In genomic region chr11:86592047-86592564, GRCh38 we compare ENCODE assay signal across 8 cellular contexts.
DNase-seq lines count a peak whose midpoint lies in the region; ATAC-seq, FAIRE-seq and TF ChIP-seq lines count a peak whose summit lies in the region.
"Had no signal": no experiment of that assay in that cellular context is flagged by ENCODE, and none has a peak within 500 bp of the region (broad histone marks: within the 10 kb centered on the region; RNA-seq: fewer than 3 reads in every experiment).

No MANE protein-coding gene starts in this region.

- no peak for FAIRE-seq in pancreas (lab: Jason Lieb, UNC)
- FAIRE-seq: frontal cortex had no signal

- peak overlapping the region; percentile 65 for H3K27ac ChIP-seq in colonic mucosa
- H3K27ac ChIP-seq in pancreas: peak overlapping the region; percentile 5 to 77 (median 56)
- peak overlapping the region in 1 of 2 donors; percentile 12 for H3K27ac ChIP-seq in testis

- H3K9me3 ChIP-seq in colonic mucosa (no peaks in the 10 kb centered on the region), pancreas (no peaks in the 10 kb centered on the region), testis (no peaks in the 10 kb centered on the region)

- ATAC-seq in pancreas: peak in 3 of 4 donors; percentile 15 to 43 (median 39)
- no peak for ATAC-seq in HG03039 (IDR thresholded peaks at IDR 0.05; ENCODE audit: unreplicated experiment)

- H3K27me3 ChIP-seq in colonic mucosa (no peaks in the 10 kb centered on the region), pancreas (no peaks in the 10 kb centered on the region), testis (no peaks in the 10 kb centered on the region)

- intact Hi-C loops in colonic mucosa (cut with DNase I): no loop called here
- intact Hi-C loops in pancreas (cut with DNase I): no loop called here
- intact Hi-C loops in testis (cut with DNase I; ENCODE audit: low total_unique reads): no loop called here

- no peak overlapping the region for H3K9ac ChIP-seq in colonic mucosa (ENCODE audit: low read depth in 2 of 2, low read length in 2 of 2)

- H3K4me3 ChIP-seq in colonic mucosa: no peak overlapping the region
- H3K4me3 ChIP-seq in pancreas: no peak overlapping the region
- no peak overlapping the region for H3K4me3 ChIP-seq in testis

- TF ChIP-seq CTCF in colonic mucosa (IDR thresholded peaks at IDR 0.05) (no peak), pancreas (IDR thresholded peaks at IDR 0.05) (no peak), testis (IDR thresholded peaks at IDR 0.05) (no peak)

- DNase-seq in EL: peak; percentile 66
- peak; percentile 96 for DNase-seq in NCI-H2029 treated with DMSO at 0.1 percent for 48 hours (lab: John Stamatoyannopoulos, UW)
- no peak for DNase-seq in colonic mucosa
- no peak for DNase-seq in pancreas
- DNase-seq in SKM-1 treated with dmso at 0.1 percent for 144 hours (lab: John Stamatoyannopoulos, UW; ENCODE audit: unreplicated experiment): no peak
- no peak for DNase-seq in testis

- H3K4me1 ChIP-seq in colonic mucosa: no peaks in the 10 kb centered on the region
- peaks cover 0 to 21% (median 9%) of the 10 kb centered on the region in 3 donors for H3K4me1 ChIP-seq in pancreas
- H3K4me1 ChIP-seq in testis: peaks cover 49% of the 10 kb centered on the region

- TF ChIP-seq POLR2A in testis (IDR thresholded peaks at IDR 0.05): no peak

- H3K36me3 ChIP-seq in colonic mucosa (no peaks in the 10 kb centered on the region), pancreas (no peaks in the 10 kb centered on the region), testis (ENCODE audit: low read depth, missing control alignments) (no peaks in the 10 kb centered on the region)

- WGBS in pancreas, 2 donors: 0 to 33% methylated on average over 1 of the region's 1 CpG
- 0% methylated on average over 1 of the region's 1 CpG for WGBS in testis, 2 donors

Comparison
In these comparisons a context has a peak if more than half of its experiments do, and no peak if none do; other contexts are left out.
1. DNase-seq: peak in EL (single experiment) and NCI-H2029 treated with DMSO at 0.1 percent for 48 hours (single experiment); none in colonic mucosa (single experiment), pancreas (0 of 6), SKM-1 treated with dmso at 0.1 percent for 144 hours (single experiment) and testis (single experiment).